17 cellular contexts compared by ENCODE assay signal in the genomic region with DNA sequence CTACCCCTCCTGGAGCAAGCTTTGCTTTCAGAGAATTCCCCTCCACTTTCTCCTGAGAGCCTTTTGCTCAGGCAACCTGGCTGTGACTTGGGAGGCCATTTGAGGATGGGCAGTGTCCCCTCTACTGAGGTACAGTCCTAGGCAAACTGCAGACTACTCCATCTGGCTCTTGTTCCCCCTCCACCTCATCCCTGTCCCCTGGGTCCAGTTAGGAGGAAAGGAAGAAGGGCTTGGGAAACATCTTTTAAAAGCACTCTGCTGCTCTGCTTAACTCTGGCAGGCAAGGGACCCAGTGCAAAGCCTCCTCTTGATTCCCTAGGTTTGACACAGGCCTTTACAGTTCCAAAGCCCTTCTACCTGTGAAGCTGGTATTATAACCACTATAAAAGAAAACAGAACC.
DNase-seq lines count a peak whose midpoint lies in the region; ATAC-seq and TF ChIP-seq lines count a peak whose summit lies in the region.
"Had no signal": no experiment of that assay in that cellular context is flagged by ENCODE, and none has a peak within 500 bp of the region (broad histone marks: within the 10 kb centered on the region; RNA-seq: fewer than 3 reads in every experiment).

No MANE protein-coding gene starts in this region.

- no peak overlapping the region for H2AFZ ChIP-seq in osteoblast (ENCODE audit: low read length)

- H3K4me3 ChIP-seq in fibroblast of villous mesenchyme (ENCODE audit: low read depth, low read length) (peak overlapping the region; percentile 76), osteoblast (ENCODE audit: insufficient read depth, low read length) (no peak overlapping the region), sigmoid colon (no peak overlapping the region), HAP-1 (no peak overlapping the region)

- POLR2A ChIA-PET in RWPE1 (lab: Yijun Ruan, JAX; ENCODE audit: low non-redundant PET) = no interaction called here

- DNase-seq in activated naive CD8-positive, alpha-beta T cell treated with anti-CD3 and anti-CD28 coated beads, Interleukin-2, amount 50 U/mL, for 24 hours = no peak
- DNase-seq in RWPE1 (ENCODE audit: low spot score) (no peak), fibroblast of villous mesenchyme (ENCODE audit: low read depth) (no peak), osteoblast (ENCODE audit: insufficient read length, low spot score, missing footprints) (peak; percentile 82), sigmoid colon (no peak), NCI-H1436 (lab: John Stamatoyannopoulos, UW) (no peak), HAP-1 (ENCODE audit: low spot score in 2 of 2) (no peak)
- DNase-seq: activated CD4-positive, alpha-beta T cell treated with anti-CD3 and anti-CD28 coated beads for 48 hours; erythroblast; SHP77; stimulated activated CD4-positive, alpha-beta T cell treated with anti-CD3 and anti-CD28 coated beads, Interleukin-4, amount 100 ng/mL, for 4 hours; T1000; transverse colon had no signal

- no peaks in the 10 kb centered on the region for H3K9me3 Mint-ChIP-seq in activated naive CD8-positive, alpha-beta T cell (ENCODE audit: low read depth)
- H3K9me3 Mint-ChIP-seq in activated naive CD8-positive, alpha-beta T cell treated with anti-CD3 and anti-CD28 coated beads, Interleukin-2, amount 50 U/mL, for 24 hours = no peaks in the 10 kb centered on the region
- H3K9me3 Mint-ChIP-seq: activated naive CD4-positive, alpha-beta T cell treated with anti-CD3 and anti-CD28 coated beads, Interleukin-2, amount 50 U/mL, for 72 hours had no signal

- no peak for ATAC-seq in activated naive CD8-positive, alpha-beta T cell treated with anti-CD3 and anti-CD28 coated beads, Interleukin-2, amount 50 U/mL, for 24 hours
- ATAC-seq: activated naive CD4-positive, alpha-beta T cell treated with anti-CD3 and anti-CD28 coated beads, Interleukin-2, amount 50 U/mL, for 72 hours; sciatic nerve had no signal

- TF ChIP-seq CTCF in RWPE1 (conservative IDR thresholded peaks at IDR 0.05; ENCODE audit: low read depth) = no peak
- TF ChIP-seq CTCF in fibroblast of villous mesenchyme (IDR thresholded peaks at IDR 0.05; ENCODE audit: insufficient read depth, low read depth, low read length) = no peak
- no peak for TF ChIP-seq CTCF in osteoblast (IDR thresholded peaks at IDR 0.05; ENCODE audit: extremely low read depth, low read depth, low read length)
- no peak for TF ChIP-seq CTCF in sigmoid colon (IDR thresholded peaks at IDR 0.05)

- no peaks in the 10 kb centered on the region for H3K4me1 Mint-ChIP-seq in activated naive CD8-positive, alpha-beta T cell (ENCODE audit: low read depth)
- H3K4me1 Mint-ChIP-seq in activated naive CD8-positive, alpha-beta T cell treated with anti-CD3 and anti-CD28 coated beads, Interleukin-2, amount 50 U/mL, for 24 hours = no peaks in the 10 kb centered on the region

- H3K27ac Mint-ChIP-seq in activated naive CD8-positive, alpha-beta T cell = no peak overlapping the region
- H3K27ac Mint-ChIP-seq in activated naive CD8-positive, alpha-beta T cell treated with anti-CD3 and anti-CD28 coated beads, Interleukin-2, amount 50 U/mL, for 24 hours = no peak overlapping the region
- H3K27ac Mint-ChIP-seq: activated naive CD4-positive, alpha-beta T cell treated with anti-CD3 and anti-CD28 coated beads, Interleukin-2, amount 50 U/mL, for 72 hours had no signal

- H3K36me3 ChIP-seq in osteoblast (ENCODE audit: insufficient read depth, low read length) = peaks cover 25% of the 10 kb centered on the region
- no peaks in the 10 kb centered on the region for H3K36me3 ChIP-seq in sigmoid colon
- H3K36me3 ChIP-seq in HAP-1 (replicated peaks) = no peaks in the 10 kb centered on the region
- H3K36me3 ChIP-seq: neutrophil, transverse colon had no signal

- H3K4me3 Mint-ChIP-seq in activated naive CD8-positive, alpha-beta T cell = peak overlapping the region; percentile 46
- no peak overlapping the region for H3K4me3 Mint-ChIP-seq in activated naive CD8-positive, alpha-beta T cell treated with anti-CD3 and anti-CD28 coated beads, Interleukin-2, amount 50 U/mL, for 24 hours

- peaks cover 3% of the 10 kb centered on the region for H3K36me3 Mint-ChIP-seq in activated naive CD8-positive, alpha-beta T cell
- no peaks in the 10 kb centered on the region for H3K36me3 Mint-ChIP-seq in activated naive CD8-positive, alpha-beta T cell treated with anti-CD3 and anti-CD28 coated beads, Interleukin-2, amount 50 U/mL, for 24 hours (ENCODE audit: low read depth)
- H3K36me3 Mint-ChIP-seq: activated naive CD4-positive, alpha-beta T cell treated with anti-CD3 and anti-CD28 coated beads, Interleukin-2, amount 50 U/mL, for 72 hours had no signal

- H3K9me3 ChIP-seq in osteoblast (ENCODE audit: low read depth, low read length) = no peaks in the 10 kb centered on the region
- H3K9me3 ChIP-seq in sigmoid colon = no peaks in the 10 kb centered on the region
- no peaks in the 10 kb centered on the region for H3K9me3 ChIP-seq in HAP-1
- H3K9me3 ChIP-seq: neutrophil, transverse colon had no signal

- CTCF ChIA-PET in RWPE1 (lab: Yijun Ruan, JAX) = interaction anchor here (0.6 kb wide), 2 partner anchors 9 to 1716 kb away, joined by 3 to 4 read pairs; no protein-coding TSS in a partner anchor

- peaks cover 41% of the 10 kb centered on the region for H3K79me2 ChIP-seq in osteoblast (ENCODE audit: insufficient read depth, low read length)

- intact Hi-C loops in sigmoid colon (cut with DNase I) = loop anchor here (5.0 kb wide), 2 partner anchors 55 to 115 kb away; no protein-coding TSS in a partner anchor

- TF ChIP-seq EP300 in sigmoid colon (IDR thresholded peaks at IDR 0.05) = no peak

- TF ChIP-seq POLR2A in sigmoid colon (IDR thresholded peaks at IDR 0.05) = no peak

- in situ Hi-C loops in HAP-1 (cut with MboI; ENCODE audit: low sequenced_read_pairs) = no loop called here

- H3K27ac ChIP-seq in RWPE1 (peak overlapping the region; percentile 97), osteoblast (ENCODE audit: low read depth, low read length) (peak overlapping the region; percentile 9), sigmoid colon (peak overlapping the region in 2 of 4 donors; percentile 72 to 75)
- H3K27ac ChIP-seq: neutrophil had no signal

- peaks cover 45% of the 10 kb centered on the region for H4K20me1 ChIP-seq in osteoblast (ENCODE audit: insufficient read depth, low read length)

- H3K27me3 Mint-ChIP-seq in activated naive CD8-positive, alpha-beta T cell = peaks cover 11% of the 10 kb centered on the region
- peaks cover 32% of the 10 kb centered on the region for H3K27me3 Mint-ChIP-seq in activated naive CD8-positive, alpha-beta T cell treated with anti-CD3 and anti-CD28 coated beads, Interleukin-2, amount 50 U/mL, for 24 hours

- H3K27me3 ChIP-seq in osteoblast (ENCODE audit: insufficient read depth, low read length) (no peaks in the 10 kb centered on the region), sigmoid colon (no peaks in the 10 kb centered on the region), HAP-1 (ENCODE audit: low read depth) (no peaks in the 10 kb centered on the region; the same call in 1 of the 2 replicates)

- peaks cover 43% of the 10 kb centered on the region for H3K4me1 ChIP-seq in osteoblast (ENCODE audit: insufficient read depth, low read length)
- peaks cover 0 to 46% (median 43%) of the 10 kb centered on the region in 4 donors for H3K4me1 ChIP-seq in sigmoid colon
- H3K4me1 ChIP-seq in HAP-1 = no peaks in the 10 kb centered on the region

- peak overlapping the region; percentile 89 for H3K4me2 ChIP-seq in osteoblast (ENCODE audit: insufficient read depth, low read length)
